Comparison of ENCODE assay signal across 5 cellular contexts in the genomic region with DNA sequence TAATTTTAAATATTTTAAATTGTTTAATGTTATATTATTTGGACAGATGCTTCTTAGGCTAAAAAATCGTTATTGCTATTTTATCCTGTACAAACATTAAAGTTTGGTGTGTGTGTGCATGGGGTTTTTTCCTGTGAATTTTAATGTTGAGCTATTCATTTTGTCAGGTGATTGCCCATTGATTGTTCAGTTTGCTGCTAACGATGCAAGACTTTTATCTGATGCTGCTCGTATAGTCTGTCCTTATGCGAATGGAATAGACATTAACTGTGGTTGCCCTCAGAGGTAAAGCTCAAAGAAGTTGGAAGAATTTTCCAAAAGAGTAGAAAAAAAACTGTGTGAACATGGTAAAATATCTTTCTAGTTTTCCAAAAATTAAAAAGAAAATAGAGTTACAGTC.
"Had no signal": no experiment of that assay in that cellular context is flagged by ENCODE, and none has a peak within 500 bp of the region (broad histone marks: within the 10 kb centered on the region; RNA-seq: fewer than 3 reads in every experiment).

No MANE protein-coding gene starts in this region.

- FAIRE-seq: GM12878, GM18507, GM19239 had no signal

- H3K4me3 ChIP-seq: GM12878 had no signal

- DNase-seq: GDM1, GF-D8 had no signal
